Comparison of ENCODE assay signal across 21 cellular contexts in genomic region chr17:51765558-51766145, GRCh38.
"Had no signal": no experiment of that assay in that cellular context is flagged by ENCODE, and none has a peak within 500 bp of the region (broad histone marks: within the 10 kb centered on the region; RNA-seq: fewer than 3 reads in every experiment).

No MANE protein-coding gene starts in this region.

- H3K9me3 ChIP-seq: adrenal gland, body of pancreas, left ventricle myocardium inferior, right atrium auricular region, spleen, tibial nerve had no signal

- H3K36me3 Mint-ChIP-seq: activated naive CD8-positive, alpha-beta T cell treated with anti-CD3 and anti-CD28 coated beads for 36 hours; natural killer cell had no signal

- H3K4me3 Mint-ChIP-seq: activated naive CD8-positive, alpha-beta T cell treated with anti-CD3 and anti-CD28 coated beads for 36 hours; natural killer cell had no signal

- H3K27me3 ChIP-seq: adrenal gland, body of pancreas, right atrium auricular region, tibial nerve had no signal

- H3K9me3 Mint-ChIP-seq: activated naive CD8-positive, alpha-beta T cell treated with anti-CD3 and anti-CD28 coated beads for 36 hours; natural killer cell had no signal

- DNase-seq: activated CD4-positive, alpha-beta T cell treated with anti-CD3 and anti-CD28 coated beads for 4 hours; activated CD4-positive, alpha-beta T cell treated with anti-CD3 and anti-CD28 coated beads, Interleukin-2, amount 50 U/mL, for 48 hours; activated CD8-positive, alpha-beta memory T cell treated with anti-CD3 and anti-CD28 coated beads for 24 hours; activated effector memory CD4-positive, alpha-beta T cell treated with Interleukin-2 at 50 U/mL for 16 hours; activated naive CD4-positive, alpha-beta T cell treated with Interleukin-2 at 50 U/mL for 16 hours; activated naive CD8-positive, alpha-beta T cell treated with anti-CD3 and anti-CD28 coated beads for 36 hours; adrenal gland; aorta; body of pancreas; effector memory CD4-positive, alpha-beta T cell; left ventricle myocardium inferior; mesendoderm; natural killer cell; spleen; stimulated activated naive CD4-positive, alpha-beta T cell treated with Interleukin-2 at 50 U/mL for 16 hours had no signal

- H3K27ac Mint-ChIP-seq: activated naive CD8-positive, alpha-beta T cell treated with anti-CD3 and anti-CD28 coated beads for 36 hours; natural killer cell had no signal

- H3K36me3 ChIP-seq: adrenal gland, left ventricle myocardium inferior, right atrium auricular region, spleen, tibial nerve had no signal

- ATAC-seq: body of pancreas, natural killer cell had no signal

- H3K4me3 ChIP-seq: adrenal gland, body of pancreas, coronary artery, dorsolateral prefrontal cortex, left ventricle myocardium inferior, lung, right atrium auricular region, spleen, tibial nerve had no signal

- H3K4me1 ChIP-seq: adrenal gland, body of pancreas, left ventricle myocardium inferior, right atrium auricular region, spleen, tibial nerve had no signal

- H3K4me1 Mint-ChIP-seq: activated naive CD8-positive, alpha-beta T cell treated with anti-CD3 and anti-CD28 coated beads for 36 hours; natural killer cell had no signal

- H3K27ac ChIP-seq: adrenal gland, body of pancreas, coronary artery, dorsolateral prefrontal cortex, left ventricle myocardium inferior, right atrium auricular region, spleen, tibial nerve, VCaP had no signal
